ENCODE assay signal across 2 cellular contexts in the genomic region with DNA sequence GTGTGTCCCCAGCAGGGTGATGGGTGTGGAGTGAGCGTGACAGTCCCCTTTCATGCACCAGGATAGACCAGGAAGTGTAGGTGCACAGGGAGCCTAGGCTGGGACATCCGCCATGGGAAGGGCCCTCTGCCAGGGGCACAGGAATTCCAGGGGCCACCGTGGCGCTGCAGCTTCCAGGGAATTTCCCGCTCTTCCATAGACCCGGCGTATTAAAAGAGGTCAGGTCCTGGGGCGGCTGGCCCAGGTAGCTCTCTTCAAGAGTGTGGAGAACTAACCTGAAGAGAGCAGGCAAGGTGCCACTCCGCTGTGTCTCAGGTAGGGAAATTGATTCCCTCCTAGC.
TF ChIP-seq lines count a peak whose summit lies in the region.

No MANE protein-coding gene starts in this region.

TF ChIP-seq in WTC11, 78 proteins besides CTCF, POLR2A, EP300 and RAD21:
- TF ChIP-seq SMAD4 (CRISPR knock-in tag; IDR thresholded peaks at IDR 0.05) (no peak), TEAD1 (CRISPR knock-in tag; IDR thresholded peaks at IDR 0.05) (no peak), TCF7 (CRISPR knock-in tag; IDR thresholded peaks at IDR 0.05; ENCODE audit: low read depth) (no peak), ZNF396 (CRISPR knock-in tag; IDR thresholded peaks at IDR 0.05; ENCODE audit: borderline replicate concordance) (no peak), FOXK1 (CRISPR knock-in tag; IDR thresholded peaks at IDR 0.05) (no peak), MXD4 (CRISPR knock-in tag; IDR thresholded peaks at IDR 0.05; ENCODE audit: borderline replicate concordance) (no peak), ELF4 (CRISPR knock-in tag; IDR thresholded peaks at IDR 0.05; ENCODE audit: low read depth) (no peak), ETV6 (CRISPR knock-in tag; IDR thresholded peaks at IDR 0.05) (no peak), HMGXB4 (CRISPR knock-in tag; IDR thresholded peaks at IDR 0.05) (no peak), NR1H2 (CRISPR knock-in tag; IDR thresholded peaks at IDR 0.05) (no peak), RELA (CRISPR knock-in tag; IDR thresholded peaks at IDR 0.05; ENCODE audit: borderline replicate concordance) (no peak), GABPB1 (CRISPR knock-in tag; IDR thresholded peaks at IDR 0.05) (no peak), SOX15 (CRISPR knock-in tag; IDR thresholded peaks at IDR 0.05) (no peak), ZNF232 (CRISPR knock-in tag; IDR thresholded peaks at IDR 0.05) (no peak)
- TF ChIP-seq, protein P1, sequence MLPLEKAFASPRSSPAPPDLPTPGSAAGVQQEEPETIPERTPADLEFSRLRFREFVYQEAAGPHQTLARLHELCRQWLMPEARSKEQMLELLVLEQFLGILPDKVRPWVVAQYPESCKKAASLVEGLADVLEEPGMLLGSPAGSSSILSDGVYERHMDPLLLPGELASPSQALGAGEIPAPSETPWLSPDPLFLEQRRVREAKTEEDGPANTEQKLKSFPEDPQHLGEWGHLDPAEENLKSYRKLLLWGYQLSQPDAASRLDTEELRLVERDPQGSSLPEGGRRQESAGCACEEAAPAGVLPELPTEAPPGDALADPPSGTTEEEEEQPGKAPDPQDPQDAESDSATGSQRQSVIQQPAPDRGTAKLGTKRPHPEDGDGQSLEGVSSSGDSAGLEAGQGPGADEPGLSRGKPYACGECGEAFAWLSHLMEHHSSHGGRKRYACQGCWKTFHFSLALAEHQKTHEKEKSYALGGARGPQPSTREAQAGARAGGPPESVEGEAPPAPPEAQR (CRISPR knock-in tag; IDR thresholded peaks at IDR 0.05): no peak

TF ChIP-seq in HepG2, 621 proteins besides CTCF, POLR2A, EP300 and RAD21:
- TF ChIP-seq IRF9 (CRISPR knock-in tag; IDR thresholded peaks at IDR 0.05; ENCODE audit: borderline replicate concordance): no peak
- no peak for TF ChIP-seq ZNF891 (CRISPR knock-in tag; IDR thresholded peaks at IDR 0.05)
- TF ChIP-seq ADNP (CRISPR knock-in tag; IDR thresholded peaks at IDR 0.05): no peak
- TF ChIP-seq, protein P2, sequence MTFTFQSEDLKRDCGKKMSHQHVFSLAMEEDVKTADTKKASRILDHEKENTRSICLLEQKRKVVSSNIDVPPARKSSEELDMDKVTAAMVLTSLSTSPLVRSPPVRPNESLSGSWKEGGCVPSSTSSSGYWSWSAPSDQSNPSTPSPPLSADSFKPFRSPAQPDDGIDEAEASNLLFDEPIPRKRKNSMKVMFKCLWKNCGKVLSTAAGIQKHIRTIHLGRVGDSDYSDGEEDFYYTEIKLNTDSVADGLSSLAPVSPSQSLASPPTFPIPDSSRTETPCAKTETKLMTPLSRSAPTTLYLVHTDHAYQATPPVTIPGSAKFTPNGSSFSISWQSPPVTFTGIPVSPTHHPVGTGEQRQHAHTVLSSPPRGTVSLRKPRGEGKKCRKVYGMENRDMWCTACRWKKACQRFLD (CRISPR knock-in tag; IDR thresholded peaks at IDR 0.05; ENCODE audit: borderline replicate concordance): no peak
- TF ChIP-seq SNAI1 (CRISPR knock-in tag; IDR thresholded peaks at IDR 0.05; ENCODE audit: borderline replicate concordance): no peak
- TF ChIP-seq MED8 (CRISPR knock-in tag; IDR thresholded peaks at IDR 0.05; ENCODE audit: insufficient replicate concordance): peak; percentile 2
- no peak for TF ChIP-seq ZNF431 (CRISPR knock-in tag; IDR thresholded peaks at IDR 0.05; ENCODE audit: borderline replicate concordance, low read depth)
- TF ChIP-seq, protein P3, sequence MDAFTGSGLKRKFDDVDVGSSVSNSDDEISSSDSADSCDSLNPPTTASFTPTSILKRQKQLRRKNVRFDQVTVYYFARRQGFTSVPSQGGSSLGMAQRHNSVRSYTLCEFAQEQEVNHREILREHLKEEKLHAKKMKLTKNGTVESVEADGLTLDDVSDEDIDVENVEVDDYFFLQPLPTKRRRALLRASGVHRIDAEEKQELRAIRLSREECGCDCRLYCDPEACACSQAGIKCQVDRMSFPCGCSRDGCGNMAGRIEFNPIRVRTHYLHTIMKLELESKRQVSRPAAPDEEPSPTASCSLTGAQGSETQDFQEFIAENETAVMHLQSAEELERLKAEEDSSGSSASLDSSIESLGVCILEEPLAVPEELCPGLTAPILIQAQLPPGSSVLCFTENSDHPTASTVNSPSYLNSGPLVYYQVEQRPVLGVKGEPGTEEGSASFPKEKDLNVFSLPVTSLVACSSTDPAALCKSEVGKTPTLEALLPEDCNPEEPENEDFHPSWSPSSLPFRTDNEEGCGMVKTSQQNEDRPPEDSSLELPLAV (CRISPR knock-in tag; conservative IDR thresholded peaks at IDR 0.05; ENCODE audit: low read depth): no peak
- no peak for TF ChIP-seq KDM3A (CRISPR knock-in tag; IDR thresholded peaks at IDR 0.05; ENCODE audit: low read depth)
- TF ChIP-seq KDM5B (CRISPR knock-in tag; IDR thresholded peaks at IDR 0.05; ENCODE audit: borderline replicate concordance): peak; percentile 46; the same call in 1 of the 2 replicates
- TF ChIP-seq EZH2 (conservative IDR thresholded peaks at IDR 0.05; ENCODE audit: low read depth, low read length): no peak; the same call in 1 of the 2 replicates
- TF ChIP-seq, protein P4, sequence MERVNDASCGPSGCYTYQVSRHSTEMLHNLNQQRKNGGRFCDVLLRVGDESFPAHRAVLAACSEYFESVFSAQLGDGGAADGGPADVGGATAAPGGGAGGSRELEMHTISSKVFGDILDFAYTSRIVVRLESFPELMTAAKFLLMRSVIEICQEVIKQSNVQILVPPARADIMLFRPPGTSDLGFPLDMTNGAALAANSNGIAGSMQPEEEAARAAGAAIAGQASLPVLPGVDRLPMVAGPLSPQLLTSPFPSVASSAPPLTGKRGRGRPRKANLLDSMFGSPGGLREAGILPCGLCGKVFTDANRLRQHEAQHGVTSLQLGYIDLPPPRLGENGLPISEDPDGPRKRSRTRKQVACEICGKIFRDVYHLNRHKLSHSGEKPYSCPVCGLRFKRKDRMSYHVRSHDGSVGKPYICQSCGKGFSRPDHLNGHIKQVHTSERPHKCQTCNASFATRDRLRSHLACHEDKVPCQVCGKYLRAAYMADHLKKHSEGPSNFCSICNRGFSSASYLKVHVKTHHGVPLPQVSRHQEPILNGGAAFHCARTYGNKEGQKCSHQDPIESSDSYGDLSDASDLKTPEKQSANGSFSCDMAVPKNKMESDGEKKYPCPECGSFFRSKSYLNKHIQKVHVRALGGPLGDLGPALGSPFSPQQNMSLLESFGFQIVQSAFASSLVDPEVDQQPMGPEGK (CRISPR knock-in tag; IDR thresholded peaks at IDR 0.05): no peak
